Comparison of ENCODE assay signal across 31 cellular contexts in genomic region chr4:158605393-158605792, GRCh38.
"Had no signal": no experiment of that assay in that cellular context is flagged by ENCODE, and none has a peak within 500 bp of the region (broad histone marks: within the 10 kb centered on the region; RNA-seq: fewer than 3 reads in every experiment).

No MANE protein-coding gene starts in this region.

- ATAC-seq: activated CD4-positive, CD25-positive, alpha-beta regulatory T cell treated with anti-CD3 and anti-CD28 coated beads, Interleukin-2, amount 50 U/mL, for 24 hours; activated CD8-positive, alpha-beta T cell treated with anti-CD3 and anti-CD28 coated beads for 36 hours; activated T-cell treated with anti-CD3 and anti-CD28 coated beads, Interleukin-2, amount 50 U/mL, for 4 hours; activated T-helper 17 cell treated with anti-CD3 and anti-CD28 coated beads, Interleukin-2, amount 50 U/mL, for 72 hours; gastroesophageal sphincter; heart right ventricle; T-helper 17 cell had no signal

- H3K27me3 ChIP-seq: brain microvascular endothelial cell, esophagus squamous epithelium, gastroesophageal sphincter, heart right ventricle had no signal

- FAIRE-seq: astrocyte, endothelial cell of umbilical vein had no signal

- H3K27ac ChIP-seq: brain microvascular endothelial cell, epithelial cell of prostate, esophagus squamous epithelium, gastroesophageal sphincter, heart right ventricle, WERI-Rb-1 had no signal

- H3K4me1 ChIP-seq: esophagus squamous epithelium, gastroesophageal sphincter had no signal

- H3K9me3 ChIP-seq: esophagus squamous epithelium, gastroesophageal sphincter had no signal

- DNase-seq: activated B cell treated with CpG ODN at 0.5 μM for 24 hours; activated CD4-positive, alpha-beta T cell treated with anti-CD3 and anti-CD28 coated beads for 48 hours; activated CD4-positive, alpha-beta T cell treated with anti-CD3 and anti-CD28 coated beads, Interleukin-2, amount 50 U/mL, for 1 hour; activated CD4-positive, alpha-beta T cell treated with anti-CD3 and anti-CD28 coated beads, Interleukin-2, amount 50 U/mL, for 48 hours; activated CD8-positive, alpha-beta memory T cell treated with anti-CD3 and anti-CD28 coated beads for 24 hours; activated CD8-positive, alpha-beta T cell treated with anti-CD3 and anti-CD28 coated beads for 36 hours; activated effector memory CD4-positive, alpha-beta T cell treated with Interleukin-2 at 50 U/mL for 16 hours; activated gamma-delta T cell treated with Interleukin-2 at 50 U/mL for 16 hours; activated naive CD4-positive, alpha-beta T cell treated with anti-CD3 and anti-CD28 coated beads, Interleukin-2, amount 50 U/mL, for 16 hours; activated naive CD4-positive, alpha-beta T cell treated with Interleukin-2 at 50 U/mL for 16 hours; activated T-cell treated with anti-CD3 and anti-CD28 coated beads, Interleukin-2, amount 50 U/mL, for 4 hours; amniotic stem cell; anterior cingulate cortex; brain microvascular endothelial cell; caudate nucleus; cortex of kidney; dermis blood vessel endothelial cell; effector CD8-positive, alpha-beta T cell; esophagus squamous epithelium; foreskin melanocyte; heart right ventricle; T-helper 1 cell; T-helper 17 cell; T1000; WERI-Rb-1 had no signal

- H3K36me3 ChIP-seq: brain microvascular endothelial cell, esophagus squamous epithelium, gastroesophageal sphincter, heart right ventricle, WERI-Rb-1 had no signal

- H3K4me3 ChIP-seq: esophagus squamous epithelium, gastroesophageal sphincter, heart right ventricle had no signal
